1 cellular context compared by ENCODE assay signal in genomic region chr17:2704890-2705248, GRCh38.
TF ChIP-seq lines count a peak whose summit lies in the region.

No MANE protein-coding gene starts in this region.

TF ChIP-seq in GM23338, 12 proteins besides CTCF, POLR2A, EP300 and RAD21:
- TF ChIP-seq, protein P1, sequence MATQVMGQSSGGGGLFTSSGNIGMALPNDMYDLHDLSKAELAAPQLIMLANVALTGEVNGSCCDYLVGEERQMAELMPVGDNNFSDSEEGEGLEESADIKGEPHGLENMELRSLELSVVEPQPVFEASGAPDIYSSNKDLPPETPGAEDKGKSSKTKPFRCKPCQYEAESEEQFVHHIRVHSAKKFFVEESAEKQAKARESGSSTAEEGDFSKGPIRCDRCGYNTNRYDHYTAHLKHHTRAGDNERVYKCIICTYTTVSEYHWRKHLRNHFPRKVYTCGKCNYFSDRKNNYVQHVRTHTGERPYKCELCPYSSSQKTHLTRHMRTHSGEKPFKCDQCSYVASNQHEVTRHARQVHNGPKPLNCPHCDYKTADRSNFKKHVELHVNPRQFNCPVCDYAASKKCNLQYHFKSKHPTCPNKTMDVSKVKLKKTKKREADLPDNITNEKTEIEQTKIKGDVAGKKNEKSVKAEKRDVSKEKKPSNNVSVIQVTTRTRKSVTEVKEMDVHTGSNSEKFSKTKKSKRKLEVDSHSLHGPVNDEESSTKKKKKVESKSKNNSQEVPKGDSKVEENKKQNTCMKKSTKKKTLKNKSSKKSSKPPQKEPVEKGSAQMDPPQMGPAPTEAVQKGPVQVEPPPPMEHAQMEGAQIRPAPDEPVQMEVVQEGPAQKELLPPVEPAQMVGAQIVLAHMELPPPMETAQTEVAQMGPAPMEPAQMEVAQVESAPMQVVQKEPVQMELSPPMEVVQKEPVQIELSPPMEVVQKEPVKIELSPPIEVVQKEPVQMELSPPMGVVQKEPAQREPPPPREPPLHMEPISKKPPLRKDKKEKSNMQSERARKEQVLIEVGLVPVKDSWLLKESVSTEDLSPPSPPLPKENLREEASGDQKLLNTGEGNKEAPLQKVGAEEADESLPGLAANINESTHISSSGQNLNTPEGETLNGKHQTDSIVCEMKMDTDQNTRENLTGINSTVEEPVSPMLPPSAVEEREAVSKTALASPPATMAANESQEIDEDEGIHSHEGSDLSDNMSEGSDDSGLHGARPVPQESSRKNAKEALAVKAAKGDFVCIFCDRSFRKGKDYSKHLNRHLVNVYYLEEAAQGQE (IDR thresholded peaks at IDR 0.05; ENCODE audit: unreplicated experiment): no peak
- TF ChIP-seq EZH2phosphoT487 (IDR thresholded peaks at IDR 0.05; ENCODE audit: unreplicated experiment) (no peak), ZNF331 (CRISPR knock-in tag; IDR thresholded peaks at IDR 0.05; ENCODE audit: low read depth) (no peak), JUNB (IDR thresholded peaks at IDR 0.05; ENCODE audit: unreplicated experiment) (no peak), ZNF462 (CRISPR knock-in tag; IDR thresholded peaks at IDR 0.05) (no peak), ETS1 (IDR thresholded peaks at IDR 0.05) (no peak), STAT1 (IDR thresholded peaks at IDR 0.05; ENCODE audit: unreplicated experiment) (no peak), CREB1 (CRISPR knock-in tag; IDR thresholded peaks at IDR 0.05; ENCODE audit: low read depth) (no peak), NANOG (IDR thresholded peaks at IDR 0.05; ENCODE audit: borderline replicate concordance) (no peak), POLR2AphosphoS5 (IDR thresholded peaks at IDR 0.05; ENCODE audit: low read depth) (no peak), ZNF114 (CRISPR knock-in tag; IDR thresholded peaks at IDR 0.05) (no peak), EZH2 (IDR thresholded peaks at IDR 0.05; ENCODE audit: low read depth, unreplicated experiment) (no peak)
